ENCODE assay signal across 9 cellular contexts in the genomic region with DNA sequence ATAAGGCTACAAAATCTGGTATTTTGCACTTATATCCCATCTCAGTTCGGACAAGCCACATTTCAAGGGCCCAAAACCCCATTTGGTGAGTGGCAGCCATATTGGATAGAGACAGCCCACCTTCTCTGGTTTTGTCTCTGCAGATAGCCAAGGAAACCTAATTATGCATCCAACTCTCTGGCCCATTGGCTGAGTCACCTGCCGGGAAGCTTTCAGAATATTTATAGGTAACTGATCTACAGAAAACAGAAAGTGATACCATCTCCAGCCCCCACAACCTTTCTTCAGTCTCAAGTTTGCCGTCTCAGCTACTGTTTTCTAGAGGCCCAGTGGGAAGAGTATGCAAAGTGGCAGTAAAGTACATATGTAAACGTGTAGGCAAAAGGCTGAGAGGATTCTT. TPM values are rescaled to one million over a fixed set of nuclear protein-coding genes. Genes with fewer than 3 reads are reported as not detected.
DNase-seq lines count a peak whose midpoint lies in the region; ATAC-seq and TF ChIP-seq lines count a peak whose summit lies in the region.
"Had no signal": no experiment of that assay in that cellular context is flagged by ENCODE, and none has a peak within 500 bp of the region (broad histone marks: within the 10 kb centered on the region; RNA-seq: fewer than 3 reads in every experiment).

No MANE protein-coding gene starts in this region.

- no peaks in the 10 kb centered on the region for H3K9me3 ChIP-seq in right lobe of liver
- H3K9me3 ChIP-seq: neutrophil had no signal

- peaks cover 11% of the 10 kb centered on the region for H3K9me3 Mint-ChIP-seq in WTC11

- POLR2A ChIA-PET in WTC11 (lab: Charles Lee) (no interaction called here), RWPE1 (lab: Yijun Ruan, JAX; ENCODE audit: low non-redundant PET) (no interaction called here)

- no peaks in the 10 kb centered on the region; the same call in 1 of the 2 replicates for H3K27me3 Mint-ChIP-seq in WTC11 (ENCODE audit: low read depth)

- no peak for TF ChIP-seq CTCF in WTC11 (IDR thresholded peaks at IDR 0.05)
- no peak for TF ChIP-seq CTCF in RWPE1 (conservative IDR thresholded peaks at IDR 0.05; ENCODE audit: low read depth)
- TF ChIP-seq CTCF in right lobe of liver (IDR thresholded peaks at IDR 0.05), result no peak

- CTCF ChIA-PET in WTC11 (lab: Charles Lee), result interaction anchor here (2.0 kb wide), 1 partner anchor 111 kb away, joined by 5 read pairs; no protein-coding TSS in a partner anchor
- CTCF ChIA-PET in RWPE1 (lab: Yijun Ruan, JAX), result no interaction called here

- H3K4me3 ChIP-seq in right lobe of liver, result no peak overlapping the region

- no peaks in the 10 kb centered on the region for H3K36me3 ChIP-seq in right lobe of liver
- H3K36me3 ChIP-seq: neutrophil had no signal

- H3K36me3 Mint-ChIP-seq in WTC11, result peaks cover 10% of the 10 kb centered on the region

- no peak for TF ChIP-seq POLR2A in right lobe of liver (IDR thresholded peaks at IDR 0.05)

- H3K4me3 Mint-ChIP-seq in WTC11, result no peak overlapping the region

- H3K4me1 Mint-ChIP-seq in WTC11, result peaks cover 12% of the 10 kb centered on the region

- 82% methylated on average over 4 of the region's 4 CpGs for WGBS in right lobe of liver (ENCODE audit: insufficient coverage, low coverage, low lambda C conversion rate, missing lambda C conversion rate)

- no peaks in the 10 kb centered on the region for H3K4me1 ChIP-seq in right lobe of liver

- H3K27ac Mint-ChIP-seq in WTC11, result peak overlapping the region; percentile 27; the same call in 1 of the 2 replicates

- no peaks in the 10 kb centered on the region for H3K27me3 ChIP-seq in right lobe of liver
- H3K27me3 ChIP-seq: neutrophil had no signal

- H3K27ac ChIP-seq in RWPE1 (no peak overlapping the region), right lobe of liver (no peak overlapping the region)
- H3K27ac ChIP-seq: neutrophil had no signal

- DNase-seq in WTC11 (ENCODE audit: low spot score), result no peak
- DNase-seq in stimulated activated CD4-positive, alpha-beta T cell treated with anti-CD3 and anti-CD28 coated beads, Interleukin-15, amount 100 ng/mL, for 48 hours (ENCODE audit: low read depth in 2 of 2), result peak; percentile 58 to 63
- DNase-seq in RWPE1 (ENCODE audit: low spot score), result no peak
- DNase-seq in LoVo (ENCODE audit: low spot score), result no peak
- DNase-seq in anterior cingulate cortex (lab: John Stamatoyannopoulos, UW), result no peak
- no peak for DNase-seq in right lobe of liver

- ATAC-seq in GM18867 (IDR thresholded peaks at IDR 0.05; ENCODE audit: unreplicated experiment) (peak; percentile 94), HG02678 (IDR thresholded peaks at IDR 0.05; ENCODE audit: unreplicated experiment) (peak; percentile 91), WTC11 (no peak), right lobe of liver (no peak)

- intact Hi-C loops in right lobe of liver (cut with DNase I), result no loop called here

TF ChIP-seq in WTC11, 78 proteins besides CTCF, POLR2A, EP300 and RAD21:
- TF ChIP-seq ZNF317 (CRISPR knock-in tag; IDR thresholded peaks at IDR 0.05; ENCODE audit: borderline replicate concordance, low read depth) (peak; percentile 59; the same call in 1 of the 2 replicates), ZNF263 (CRISPR knock-in tag; IDR thresholded peaks at IDR 0.05; ENCODE audit: low read depth) (no peak)

RNA-seq across cellular contexts. Expression of gene PPP1CC, which starts 33.7 kb away (rescaled TPM):
- total RNA-seq in WTC11 (2021), result 313 to 321 TPM (median 316 TPM) in 3 replicates
- total RNA-seq in right lobe of liver, result 10 to 100 TPM; 32.8 to 51.7 (median 36.2) TPM

Comparison
In these comparisons a context has a peak if more than half of its experiments do, and no peak if none do; other contexts are left out.
1. ATAC-seq: peak in GM18867 (single experiment) and HG02678 (single experiment); none in WTC11 (single experiment) and right lobe of liver (0 of 4).
2. DNase-seq: peak in stimulated activated CD4-positive, alpha-beta T cell treated with anti-CD3 and anti-CD28 coated beads, Interleukin-15, amount 100 ng/mL, for 48 hours (2 of 2); none in WTC11 (single experiment), RWPE1 (single experiment), LoVo (single experiment), anterior cingulate cortex (0 of 58) and right lobe of liver (0 of 3).